ENCODE assay signal across 8 cellular contexts in the genomic region with DNA sequence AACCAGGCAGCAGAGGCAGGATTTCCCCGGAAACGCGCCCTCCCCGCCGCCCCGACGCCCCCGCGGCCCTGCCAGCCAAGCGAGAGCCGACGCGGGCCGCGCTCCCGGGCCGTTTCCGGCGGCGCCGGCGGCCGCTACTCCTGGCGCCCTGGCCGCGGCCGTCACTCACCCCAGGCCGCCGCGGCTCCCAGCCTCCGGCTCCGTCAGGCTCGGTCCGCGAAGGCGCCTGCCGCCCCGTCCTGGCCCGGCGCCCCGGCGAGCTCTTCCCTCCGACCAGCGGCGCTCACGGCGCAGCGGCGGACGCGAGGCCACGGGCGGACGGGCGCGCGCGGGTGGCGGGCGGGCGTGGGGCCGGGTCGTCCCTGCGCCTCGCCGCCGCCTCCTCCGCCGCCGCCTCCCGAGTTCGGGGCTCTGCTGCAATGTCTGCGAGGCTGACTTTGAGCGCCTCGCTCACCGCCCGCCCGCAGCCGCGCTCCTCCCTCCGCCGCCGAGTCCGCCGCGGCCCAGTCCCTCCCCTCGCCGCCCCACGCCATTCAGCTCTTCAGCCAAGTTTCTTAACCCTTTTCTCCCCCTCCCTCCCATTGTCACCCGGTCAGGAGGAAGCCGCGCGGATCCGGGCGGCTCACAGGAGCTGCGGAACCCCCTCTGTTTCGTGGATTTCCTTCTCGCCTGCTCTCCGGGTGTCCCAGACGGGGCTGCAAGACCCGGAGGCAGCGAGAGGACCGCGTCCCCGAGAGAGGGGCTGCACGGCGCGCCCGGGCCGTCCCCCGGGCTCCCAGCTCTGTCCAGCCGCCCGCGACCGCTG. TPM values are rescaled to one million over a fixed set of nuclear protein-coding genes. Genes with fewer than 3 reads are reported as not detected.
DNase-seq lines count a peak whose midpoint lies in the region; ATAC-seq, FAIRE-seq and TF ChIP-seq lines count a peak whose summit lies in the region.

A gene with protein sequence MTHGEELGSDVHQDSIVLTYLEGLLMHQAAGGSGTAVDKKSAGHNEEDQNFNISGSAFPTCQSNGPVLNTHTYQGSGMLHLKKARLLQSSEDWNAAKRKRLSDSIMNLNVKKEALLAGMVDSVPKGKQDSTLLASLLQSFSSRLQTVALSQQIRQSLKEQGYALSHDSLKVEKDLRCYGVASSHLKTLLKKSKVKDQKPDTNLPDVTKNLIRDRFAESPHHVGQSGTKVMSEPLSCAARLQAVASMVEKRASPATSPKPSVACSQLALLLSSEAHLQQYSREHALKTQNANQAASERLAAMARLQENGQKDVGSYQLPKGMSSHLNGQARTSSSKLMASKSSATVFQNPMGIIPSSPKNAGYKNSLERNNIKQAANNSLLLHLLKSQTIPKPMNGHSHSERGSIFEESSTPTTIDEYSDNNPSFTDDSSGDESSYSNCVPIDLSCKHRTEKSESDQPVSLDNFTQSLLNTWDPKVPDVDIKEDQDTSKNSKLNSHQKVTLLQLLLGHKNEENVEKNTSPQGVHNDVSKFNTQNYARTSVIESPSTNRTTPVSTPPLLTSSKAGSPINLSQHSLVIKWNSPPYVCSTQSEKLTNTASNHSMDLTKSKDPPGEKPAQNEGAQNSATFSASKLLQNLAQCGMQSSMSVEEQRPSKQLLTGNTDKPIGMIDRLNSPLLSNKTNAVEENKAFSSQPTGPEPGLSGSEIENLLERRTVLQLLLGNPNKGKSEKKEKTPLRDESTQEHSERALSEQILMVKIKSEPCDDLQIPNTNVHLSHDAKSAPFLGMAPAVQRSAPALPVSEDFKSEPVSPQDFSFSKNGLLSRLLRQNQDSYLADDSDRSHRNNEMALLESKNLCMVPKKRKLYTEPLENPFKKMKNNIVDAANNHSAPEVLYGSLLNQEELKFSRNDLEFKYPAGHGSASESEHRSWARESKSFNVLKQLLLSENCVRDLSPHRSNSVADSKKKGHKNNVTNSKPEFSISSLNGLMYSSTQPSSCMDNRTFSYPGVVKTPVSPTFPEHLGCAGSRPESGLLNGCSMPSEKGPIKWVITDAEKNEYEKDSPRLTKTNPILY (N-terminal part only) (minus strand): TSS at position 425 of the 805 bp plus-strand sequence. CDS start 96,808 bp downstream, outside the sequence.

- no peak for TF ChIP-seq POLR2A in GM12891 (IDR thresholded peaks at IDR 0.05; ENCODE audit: low read depth, low read length)

- H3K9me3 ChIP-seq in mammary epithelial cell (replicated peaks; ENCODE audit: insufficient read depth, low read length): no peaks in the 10 kb centered on the region

- peak within 1 kb of the TSS; percentile 92 for H3K27ac ChIP-seq in mammary epithelial cell (ENCODE audit: insufficient read depth, low read depth, low read length)
- peak within 1 kb of the TSS; percentile 87 to 98 (median 96) for H3K27ac ChIP-seq in skin epidermis

- peaks cover 58% of the 10 kb centered on the region for H3K79me2 ChIP-seq in mammary epithelial cell (ENCODE audit: insufficient read depth, low read length)

- CTCF ChIA-PET in mammary epithelial cell (lab: Charles Lee; ENCODE audit: low non-redundant PET): no interaction called here

- peak within 1 kb of the TSS; percentile 92 for H3K4me2 ChIP-seq in mammary epithelial cell (ENCODE audit: insufficient read depth, low read depth, low read length)

- H3K36me3 ChIP-seq in mammary epithelial cell (ENCODE audit: insufficient read depth, low read length): no peaks in the 10 kb centered on the region

- peaks cover 23% of the 10 kb centered on the region for H3K4me1 ChIP-seq in mammary epithelial cell (ENCODE audit: insufficient read depth, low read length)

- no peaks in the 10 kb centered on the region for H4K20me1 ChIP-seq in mammary epithelial cell (ENCODE audit: insufficient read depth, low read length)

- 0% methylated on average over 11 of the region's 115 CpGs for WGBS in mammary epithelial cell (ENCODE audit: low coverage, missing lambda C conversion rate)

- peak; percentile 74 for FAIRE-seq in GM12891 (lab: Jason Lieb, UNC)

- peak within 1 kb of the TSS; percentile 97 for H3K9ac ChIP-seq in mammary epithelial cell (ENCODE audit: insufficient read depth, low read length)

- intact Hi-C loops in mammary epithelial cell (cut with micrococcal nuclease): loop anchor here (1.0 to 10.0 kb wide), 7 partner anchors 47 to 680 kb away; a partner anchor contains a TSS

- H3K4me3 ChIP-seq in WI38 (ENCODE audit: low read depth, low read length): peak within 1 kb of the TSS; percentile 90
- peak within 1 kb of the TSS; percentile 80 to 87 (median 82) for H3K4me3 ChIP-seq in mammary epithelial cell (replicated peaks in 1 of 3; ENCODE audit: insufficient read depth in 1 of 3, low read depth in 2 of 3, low read length in 3 of 3)
- peak within 1 kb of the TSS; percentile 78 to 96 (median 85) for H3K4me3 ChIP-seq in skin epidermis

- peak; percentile 79 for ATAC-seq in HG02678 (IDR thresholded peaks at IDR 0.05; ENCODE audit: unreplicated experiment)

- TF ChIP-seq CTCF in WI38 (IDR thresholded peaks at IDR 0.05; ENCODE audit: low read depth, low read length): no peak
- no peak for TF ChIP-seq CTCF in mammary epithelial cell (conservative IDR thresholded peaks at IDR 0.05 in 1 of 2, IDR thresholded peaks at IDR 0.05 in 1 of 2; ENCODE audit: extremely low read depth in 1 of 2, insufficient read depth in 1 of 2, low read depth in 1 of 2, low read length in 2 of 2)

- H3K27me3 ChIP-seq in mammary epithelial cell (ENCODE audit: insufficient read depth, low read length): no peaks in the 10 kb centered on the region

- BruUV-seq in mammary epithelial cell (replicated peaks; lab: Mats Ljungman, UMichigan): TSS peak; percentile 22

- in situ Hi-C loops in mammary epithelial cell (cut with MboI; ENCODE audit: low sequenced_read_pairs in 2 of 2): loop anchor here in 1 of 2 donors (10.0 kb wide), 2 partner anchors 160 to 420 kb away; no protein-coding TSS in a partner anchor

- DNase-seq in GM12891 (ENCODE audit: insufficient read length, low spot score) (peak; percentile 62), NCI-H1930 (lab: John Stamatoyannopoulos, UW) (peak; percentile 25 to 40), mammary epithelial cell (peak; percentile 90), iPS-NIHi11 (ENCODE audit: low spot score) (peak; percentile 82), NCI-H446 (lab: John Stamatoyannopoulos, UW) (no peak)

- dilution Hi-C loops in mammary epithelial cell (cut with HindIII; ENCODE audit: low sequenced_read_pairs): no loop called here

- H2AFZ ChIP-seq in mammary epithelial cell (ENCODE audit: low read depth, low read length): peak within 1 kb of the TSS; percentile 93

TF ChIP-seq in GM12891, 5 proteins besides CTCF, POLR2A, EP300 and RAD21:
- no peak for TF ChIP-seq POU2F2 (IDR thresholded peaks at IDR 0.05; ENCODE audit: low read depth, low read length)
- peak; percentile 12 for TF ChIP-seq PAX5 (IDR thresholded peaks at IDR 0.05; ENCODE audit: insufficient read depth, low read length, severe bottlenecking)
- TF ChIP-seq POLR2AphosphoS5 (IDR thresholded peaks at IDR 0.05; ENCODE audit: low read depth, low read length): no peak
- no peak for TF ChIP-seq SPI1 (IDR thresholded peaks at IDR 0.05; ENCODE audit: low read depth, low read length)
TF ChIP-seq in GM12891: peak in this region for 1.

RNA-seq across cellular contexts. Expression of the gene that starts here (rescaled TPM):
- 7.5 TPM for polyA plus RNA-seq in GM12891 (2012; ENCODE audit: low read depth, missing spikeins)
- total RNA-seq in mammary epithelial cell: 10 to 100 TPM; 40.8 to 73.7 TPM
- 13.5 TPM for polyA plus RNA-seq in mammary epithelial cell
- polyA minus RNA-seq in mammary epithelial cell: 100 TPM

Comparison
In these comparisons a context has a peak if more than half of its experiments do, and no peak if none do; other contexts are left out.
1. DNase-seq: peak in GM12891 (single experiment), NCI-H1930 (2 of 2), mammary epithelial cell (single experiment) and iPS-NIHi11 (single experiment); none in NCI-H446 (0 of 2).
2. Peak in every context shown above with its lines, with median percentiles within 50 percentile points of each other: H3K4me3 ChIP-seq.